Comparison of ENCODE assay signal across 22 cellular contexts in genomic region chr6:71979911-71980310, GRCh38.
"Had no signal": no experiment of that assay in that cellular context is flagged by ENCODE, and none has a peak within 500 bp of the region (broad histone marks: within the 10 kb centered on the region; RNA-seq: fewer than 3 reads in every experiment).

No MANE protein-coding gene starts in this region.

- H3K9me3 Mint-ChIP-seq: activated naive CD8-positive, alpha-beta T cell treated with anti-CD3 and anti-CD28 coated beads, Interleukin-2, amount 50 U/mL, for 24 hours; activated T-helper 17 cell treated with anti-CD3 and anti-CD28 coated beads, Interleukin-2, amount 50 U/mL, for 72 hours; nephron progenitor cell had no signal

- H3K27me3 ChIP-seq: cardiac muscle cell, esophagus squamous epithelium, hepatocyte, right atrium auricular region, tibial nerve, vagina had no signal

- H3K4me1 Mint-ChIP-seq: activated naive CD8-positive, alpha-beta T cell treated with anti-CD3 and anti-CD28 coated beads, Interleukin-2, amount 50 U/mL, for 24 hours; activated T-helper 17 cell treated with anti-CD3 and anti-CD28 coated beads, Interleukin-2, amount 50 U/mL, for 72 hours; nephron progenitor cell had no signal

- H3K36me3 ChIP-seq: cardiac muscle cell, esophagus squamous epithelium, left ventricle myocardium inferior, right atrium auricular region, tibial nerve, vagina had no signal

- H3K4me1 ChIP-seq: esophagus squamous epithelium, left ventricle myocardium inferior, right atrium auricular region, tibial nerve, vagina had no signal

- H3K4me3 Mint-ChIP-seq: activated naive CD8-positive, alpha-beta T cell treated with anti-CD3 and anti-CD28 coated beads, Interleukin-2, amount 50 U/mL, for 24 hours; activated T-helper 17 cell treated with anti-CD3 and anti-CD28 coated beads, Interleukin-2, amount 50 U/mL, for 72 hours; nephron progenitor cell had no signal

- DNase-seq: activated CD4-positive, alpha-beta T cell treated with anti-CD3 and anti-CD28 coated beads, Interleukin-2, amount 50 U/mL, for 4 hours; activated CD4-positive, CD25-positive, alpha-beta regulatory T cell treated with anti-CD3 and anti-CD28 coated beads, Interleukin-2, amount 50 U/mL, for 72 hours; activated naive CD4-positive, alpha-beta T cell treated with Interleukin-2 at 50 U/mL for 16 hours; activated naive CD8-positive, alpha-beta T cell treated with anti-CD3 and anti-CD28 coated beads, Interleukin-2, amount 50 U/mL, for 24 hours; activated T-cell treated with anti-CD3 and anti-CD28 coated beads for 4 hours; esophagus squamous epithelium; islet precursor cell; left ventricle myocardium inferior; mesendoderm; nephron progenitor cell; occipital lobe; stimulated activated CD4-positive, alpha-beta T cell treated with anti-CD3 and anti-CD28 coated beads, Interleukin-15, amount 100 ng/mL, for 24 hours; stimulated activated CD4-positive, alpha-beta T cell treated with anti-CD3 and anti-CD28 coated beads, Interleukin-4, amount 100 ng/mL, for 24 hours; stimulated activated naive CD4-positive, alpha-beta T cell; substantia nigra had no signal

- H3K27ac Mint-ChIP-seq: activated naive CD8-positive, alpha-beta T cell treated with anti-CD3 and anti-CD28 coated beads, Interleukin-2, amount 50 U/mL, for 24 hours; activated T-helper 17 cell treated with anti-CD3 and anti-CD28 coated beads, Interleukin-2, amount 50 U/mL, for 72 hours; nephron progenitor cell had no signal

- H3K27me3 Mint-ChIP-seq: activated naive CD8-positive, alpha-beta T cell treated with anti-CD3 and anti-CD28 coated beads, Interleukin-2, amount 50 U/mL, for 24 hours; activated T-helper 17 cell treated with anti-CD3 and anti-CD28 coated beads, Interleukin-2, amount 50 U/mL, for 72 hours had no signal

- H3K9me3 ChIP-seq: esophagus squamous epithelium, left ventricle myocardium inferior, right atrium auricular region, tibial nerve, vagina had no signal

- H3K4me3 ChIP-seq: cardiac muscle cell, esophagus squamous epithelium, hepatocyte, left ventricle myocardium inferior, right atrium auricular region, skin epidermis, tibial nerve, vagina had no signal

- H3K27ac ChIP-seq: cardiac muscle cell, esophagus squamous epithelium, hepatocyte, left ventricle myocardium inferior, right atrium auricular region, skin epidermis, tibial nerve, vagina had no signal
